8 cellular contexts compared by ENCODE assay signal in genomic region chr5:160787247-160787646, GRCh38.
DNase-seq lines count a peak whose midpoint lies in the region; ATAC-seq and FAIRE-seq lines count a peak whose summit lies in the region.

No MANE protein-coding gene starts in this region.

- H3K36me3 Mint-ChIP-seq in activated T-cell treated with anti-CD3 and anti-CD28 coated beads, Interleukin-2, amount 50 U/mL, for 4 hours (ENCODE audit: insufficient read depth): no peaks in the 10 kb centered on the region

- H3K27me3 ChIP-seq in Karpas-422 (ENCODE audit: low read length) (no peaks in the 10 kb centered on the region), small intestine (ENCODE audit: control insufficient read depth in 2 of 2, insufficient read depth in 2 of 2, low read length in 2 of 2) (no peaks in the 10 kb centered on the region)

- H3K27ac ChIP-seq in Karpas-422 (ENCODE audit: low read length): no peak overlapping the region
- no peak overlapping the region for H3K27ac ChIP-seq in small intestine (ENCODE audit: low read depth in 1 of 2, low read length in 1 of 2)

- in situ Hi-C loops in T47D (cut with HindIII; ENCODE audit: low pct_unique_long_range_greater_than_20kb, low sequenced_read_pairs): no loop called here

- no peaks in the 10 kb centered on the region for H4K20me1 ChIP-seq in Karpas-422 (ENCODE audit: insufficient read depth, low read depth, low read length)

- no peaks in the 10 kb centered on the region for H3K27me3 Mint-ChIP-seq in activated T-cell treated with anti-CD3 and anti-CD28 coated beads, Interleukin-2, amount 50 U/mL, for 4 hours (ENCODE audit: low read depth)

- H3K9me3 ChIP-seq in Karpas-422 (ENCODE audit: low read length) (no peaks in the 10 kb centered on the region), small intestine (ENCODE audit: control insufficient read depth, low read depth) (no peaks in the 10 kb centered on the region)

- no peaks in the 10 kb centered on the region for H3K79me2 ChIP-seq in Karpas-422 (ENCODE audit: low read length)

- no peaks in the 10 kb centered on the region for H3K36me3 ChIP-seq in Karpas-422 (ENCODE audit: insufficient read depth, low read length)
- H3K36me3 ChIP-seq in small intestine (ENCODE audit: control insufficient read depth in 2 of 2, insufficient read depth in 2 of 2, low read length in 2 of 2): no peaks in the 10 kb centered on the region

- H3K4me2 ChIP-seq in Karpas-422 (ENCODE audit: low read depth, low read length, poor library complexity, severe bottlenecking): no peak overlapping the region

- no peaks in the 10 kb centered on the region; the same call in 1 of the 2 replicates for H3K9me2 ChIP-seq in Karpas-422 (replicated peaks; ENCODE audit: insufficient read depth, low read length)

- ATAC-seq in activated T-cell treated with anti-CD3 and anti-CD28 coated beads, Interleukin-2, amount 50 U/mL, for 4 hours: no peak

- H3K4me3 ChIP-seq in Karpas-422 (ENCODE audit: low read length) (no peak overlapping the region), small intestine (ENCODE audit: low read depth in 1 of 2, low read length in 2 of 2) (no peak overlapping the region)

- 12 to 45% (median 15%) methylated on average over 4 of the region's 4 CpGs for WGBS in small intestine, 3 donors

- no peak overlapping the region for H3K9ac ChIP-seq in Karpas-422 (ENCODE audit: low read length)

- peak; percentile 2 for DNase-seq in activated T-cell treated with anti-CD3 and anti-CD28 coated beads for 48 hours (ENCODE audit: low read depth)
- DNase-seq in activated T-cell treated with anti-CD3 and anti-CD28 coated beads, Interleukin-2, amount 50 U/mL, for 4 hours: no peak
- peak; percentile 64 for DNase-seq in Karpas-422
- peak; percentile 23 to 66 for DNase-seq in T47D (ENCODE audit: low read depth in 1 of 2, low spot score in 1 of 2)
- peak; percentile 81 for DNase-seq in small intestine
- no peak for DNase-seq in hepatic stellate cell (ENCODE audit: low spot score)
- DNase-seq in OCI-M2 (lab: John Stamatoyannopoulos, UW; ENCODE audit: unreplicated experiment): no peak
- no peak for DNase-seq in 8988T

- H3K4me1 Mint-ChIP-seq in activated T-cell treated with anti-CD3 and anti-CD28 coated beads, Interleukin-2, amount 50 U/mL, for 4 hours (ENCODE audit: low read depth): no peaks in the 10 kb centered on the region

- no peak overlapping the region for H3K4me3 Mint-ChIP-seq in activated T-cell treated with anti-CD3 and anti-CD28 coated beads, Interleukin-2, amount 50 U/mL, for 4 hours

- no peak overlapping the region for H2AFZ ChIP-seq in Karpas-422 (ENCODE audit: low read length)

- FAIRE-seq in small intestine (lab: Jason Lieb, UNC): no peak

- H3K9me3 Mint-ChIP-seq in activated T-cell treated with anti-CD3 and anti-CD28 coated beads, Interleukin-2, amount 50 U/mL, for 4 hours: no peaks in the 10 kb centered on the region

- H3K4me1 ChIP-seq in Karpas-422 (ENCODE audit: low read length): no peaks in the 10 kb centered on the region
- H3K4me1 ChIP-seq in small intestine (ENCODE audit: control insufficient read depth in 2 of 2, insufficient read depth in 1 of 2, low read depth in 1 of 2, low read length in 1 of 2): peaks cover 0 to 2% of the 10 kb centered on the region in 2 donors

Comparison
In these comparisons a context has a peak if more than half of its experiments do, and no peak if none do; other contexts are left out.
1. DNase-seq: peak in activated T-cell treated with anti-CD3 and anti-CD28 coated beads for 48 hours (single experiment), Karpas-422 (single experiment), T47D (2 of 2) and small intestine (single experiment); none in activated T-cell treated with anti-CD3 and anti-CD28 coated beads, Interleukin-2, amount 50 U/mL, for 4 hours (single experiment), hepatic stellate cell (single experiment), OCI-M2 (single experiment) and 8988T (single experiment).